Comparison of ENCODE assay signal across 1 cellular context in genomic region chr20:34512266-34512954, GRCh38.
TF ChIP-seq lines count a peak whose summit lies in the region.

No MANE protein-coding gene starts in this region.

TF ChIP-seq in HepG2, 621 proteins besides CTCF, POLR2A, EP300 and RAD21 (continued from another document and continues in another):
- TF ChIP-seq ATF2 (CRISPR knock-in tag; IDR thresholded peaks at IDR 0.05): peak; percentile 47; the same call in 1 of the 2 replicates
- TF ChIP-seq ZNF331 (CRISPR knock-in tag; IDR thresholded peaks at IDR 0.05): peak; percentile 69; the same call in 1 of the 2 replicates
- TF ChIP-seq ZNF234 (CRISPR knock-in tag; conservative IDR thresholded peaks at IDR 0.05): no peak
- peak; percentile 49; the same call in 1 of the 2 replicates for TF ChIP-seq THAP7 (CRISPR knock-in tag; IDR thresholded peaks at IDR 0.05)
- no peak for TF ChIP-seq FOXP1 (IDR thresholded peaks at IDR 0.05)
- TF ChIP-seq FOXP1 (CRISPR knock-in tag; IDR thresholded peaks at IDR 0.05): no peak; the same call in 1 of the 2 replicates
- TF ChIP-seq PITX1 (CRISPR knock-in tag; IDR thresholded peaks at IDR 0.05): no peak
- TF ChIP-seq HNF4G (IDR thresholded peaks at IDR 0.05; ENCODE audit: borderline replicate concordance, low read depth, low read length): peak; percentile 57; the same call in 1 of the 2 replicates
- TF ChIP-seq HNF4G (CRISPR knock-in tag; IDR thresholded peaks at IDR 0.05; ENCODE audit: borderline replicate concordance, low read depth): no peak
- peak; percentile 55; the same call in 1 of the 2 replicates for TF ChIP-seq POLR2AphosphoS2 (IDR thresholded peaks at IDR 0.05; ENCODE audit: low read depth, low read length)
- no peak for TF ChIP-seq ZNF329 (CRISPR knock-in tag; IDR thresholded peaks at IDR 0.05; ENCODE audit: low read depth)
- TF ChIP-seq ZNF781 (CRISPR knock-in tag; IDR thresholded peaks at IDR 0.05; ENCODE audit: borderline replicate concordance, not compliant biosample characterization): peak; percentile 15
- 0 out of 2 replicates have a peak, but pooled peaks have one; percentile 37 for TF ChIP-seq ZBTB7A (CRISPR knock-in tag; IDR thresholded peaks at IDR 0.05)
- TF ChIP-seq NCOA1 (CRISPR knock-in tag; IDR thresholded peaks at IDR 0.05): no peak
- TF ChIP-seq ZBTB39 (CRISPR knock-in tag; IDR thresholded peaks at IDR 0.05): no peak
- TF ChIP-seq THRA (CRISPR knock-in tag; IDR thresholded peaks at IDR 0.05; ENCODE audit: borderline replicate concordance): no peak
- TF ChIP-seq KDM2A (CRISPR knock-in tag; IDR thresholded peaks at IDR 0.05; ENCODE audit: borderline replicate concordance, low read depth): 0 out of 2 replicates have a peak, but pooled peaks have one; percentile 13
- 0 out of 2 replicates have a peak, but pooled peaks have one; percentile 36 for TF ChIP-seq MED13 (CRISPR knock-in tag; IDR thresholded peaks at IDR 0.05)
- TF ChIP-seq ZNF616 (CRISPR knock-in tag; IDR thresholded peaks at IDR 0.05; ENCODE audit: low read depth): 0 out of 2 replicates have a peak, but pooled peaks have one; percentile 16
- TF ChIP-seq SRSF4 (IDR thresholded peaks at IDR 0.05; ENCODE audit: low read depth, low read length, poor library complexity, severe bottlenecking): no peak
- no peak for TF ChIP-seq ZNF75D (CRISPR knock-in tag; IDR thresholded peaks at IDR 0.05; ENCODE audit: borderline replicate concordance)
- TF ChIP-seq HNF4A (CRISPR knock-in tag; IDR thresholded peaks at IDR 0.05): peak; percentile 77
- no peak for TF ChIP-seq ZNF784 (CRISPR knock-in tag; IDR thresholded peaks at IDR 0.05; ENCODE audit: borderline replicate concordance)
- TF ChIP-seq ZNF3 (CRISPR knock-in tag; IDR thresholded peaks at IDR 0.05): no peak
- peak; percentile 22; the same call in 1 of the 2 replicates for TF ChIP-seq NCOR1 (IDR thresholded peaks at IDR 0.05; ENCODE audit: borderline replicate concordance, low read length)
- TF ChIP-seq CREBL2 (CRISPR knock-in tag; IDR thresholded peaks at IDR 0.05; ENCODE audit: borderline replicate concordance): no peak
- TF ChIP-seq ZNF639 (CRISPR knock-in tag; conservative IDR thresholded peaks at IDR 0.05): no peak
- TF ChIP-seq MYPOP (CRISPR knock-in tag; IDR thresholded peaks at IDR 0.05): peak; percentile 34; the same call in 1 of the 2 replicates
- TF ChIP-seq U2AF2 (IDR thresholded peaks at IDR 0.05; ENCODE audit: low read depth, low read length): no peak
- TF ChIP-seq TEAD3 (CRISPR knock-in tag; optimal IDR thresholded peaks at IDR 0.05; ENCODE audit: borderline replicate concordance): peak; percentile 53
- no peak for TF ChIP-seq IRF1 (CRISPR knock-in tag; IDR thresholded peaks at IDR 0.05; ENCODE audit: low read depth)
- no peak for TF ChIP-seq MXD3 (CRISPR knock-in tag; IDR thresholded peaks at IDR 0.05)
- peak; percentile 14; the same call in 1 of the 2 replicates for TF ChIP-seq SALL1 (CRISPR knock-in tag; IDR thresholded peaks at IDR 0.05)
- 0 out of 2 replicates have a peak, but pooled peaks have one; percentile 19 for TF ChIP-seq SIX4 (CRISPR knock-in tag; IDR thresholded peaks at IDR 0.05)
- peak; percentile 50; the same call in 1 of the 2 replicates for TF ChIP-seq ZC3H13 (CRISPR knock-in tag; IDR thresholded peaks at IDR 0.05)
- TF ChIP-seq ZNF446 (CRISPR knock-in tag; IDR thresholded peaks at IDR 0.05): 0 out of 2 replicates have a peak, but pooled peaks have one; percentile 38
- no peak for TF ChIP-seq ZNF674 (CRISPR knock-in tag; IDR thresholded peaks at IDR 0.05; ENCODE audit: low read depth)
- no peak for TF ChIP-seq KLF16 (CRISPR knock-in tag; IDR thresholded peaks at IDR 0.05)
- no peak for TF ChIP-seq BRF2 (CRISPR knock-in tag; IDR thresholded peaks at IDR 0.05)
- 0 out of 2 replicates have a peak, but pooled peaks have one; percentile 60 for TF ChIP-seq ZNF337 (CRISPR knock-in tag; IDR thresholded peaks at IDR 0.05; ENCODE audit: borderline replicate concordance, low read depth)
- no peak for TF ChIP-seq ZUFSP (CRISPR knock-in tag; IDR thresholded peaks at IDR 0.05; ENCODE audit: borderline replicate concordance)
- TF ChIP-seq KDM6A (CRISPR knock-in tag; IDR thresholded peaks at IDR 0.05; ENCODE audit: low read depth): peak; percentile 18; the same call in 1 of the 2 replicates
- peak; percentile 26; the same call in 1 of the 2 replicates for TF ChIP-seq PATZ1 (CRISPR knock-in tag; IDR thresholded peaks at IDR 0.05)
- 0 out of 2 replicates have a peak, but pooled peaks have one; percentile 23 for TF ChIP-seq FOSL2 (CRISPR knock-in tag; IDR thresholded peaks at IDR 0.05)
- TF ChIP-seq ZNF138 (CRISPR knock-in tag; IDR thresholded peaks at IDR 0.05; ENCODE audit: low read depth): no peak
- TF ChIP-seq ZNF235 (CRISPR knock-in tag; IDR thresholded peaks at IDR 0.05; ENCODE audit: borderline replicate concordance): no peak
- TF ChIP-seq GZF1 (CRISPR knock-in tag; IDR thresholded peaks at IDR 0.05): peak; percentile 70; the same call in 1 of the 2 replicates
- 0 out of 2 replicates have a peak, but pooled peaks have one; percentile 8 for TF ChIP-seq FOXA3 (CRISPR knock-in tag; IDR thresholded peaks at IDR 0.05)
